ENCODE assay signal across 8 cellular contexts in the genomic region with DNA sequence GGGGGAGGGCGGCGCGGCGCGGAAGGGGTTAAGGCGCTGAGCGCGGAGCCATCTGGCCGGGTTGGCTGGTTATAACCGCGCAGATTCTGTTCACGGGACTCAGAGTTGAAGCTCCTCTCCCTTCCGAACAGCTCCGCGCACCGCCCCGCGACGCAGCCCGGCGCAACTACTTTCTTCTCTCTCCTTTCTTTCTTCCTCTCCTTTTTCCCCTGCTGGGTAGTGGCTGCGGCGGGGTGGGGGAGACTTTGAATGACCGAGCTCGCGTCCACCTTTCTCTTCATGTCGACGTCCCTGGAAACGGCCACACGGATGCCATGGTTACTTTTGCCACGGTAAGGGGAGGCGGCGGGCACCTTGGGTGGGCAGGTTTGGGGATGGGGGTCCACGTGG. TPM values are rescaled to one million over a fixed set of nuclear protein-coding genes. Genes with fewer than 3 reads are reported as not detected.
DNase-seq lines count a peak whose midpoint lies in the region; ATAC-seq and TF ChIP-seq lines count a peak whose summit lies in the region.

A gene (plus strand): TSS at position 98 of the 390 bp plus-strand sequence. CDS start 217 bp downstream, at position 315.

- peaks cover 4% of the 10 kb centered on the region for H3K4me1 ChIP-seq in prostate gland (replicated peaks)
- H3K4me1 ChIP-seq in A673 (ENCODE audit: insufficient read depth, low read length, poor library complexity, severe bottlenecking), result no peaks in the 10 kb centered on the region

- intact Hi-C loops in prostate gland (cut with DNase I) (loop anchor here (5.0 to 10.0 kb wide), 3 partner anchors 215 to 610 kb away; no protein-coding TSS in a partner anchor), A673 (cut with micrococcal nuclease; ENCODE audit: unreplicated experiment) (no loop called here)

- under 1% methylated on average over 34 of the region's 34 CpGs for WGBS in prostate gland

- H3K4me3 ChIP-seq in prostate gland (peak within 1 kb of the TSS; percentile 31 to 41), A673 (ENCODE audit: low read depth, low read length, poor library complexity, severe bottlenecking) (no peak within 1 kb of the TSS)

- H3K27me3 ChIP-seq in prostate gland (replicated peaks; ENCODE audit: insufficient read depth) (peaks cover 7% of the 10 kb centered on the region), A673 (replicated peaks; ENCODE audit: insufficient read depth, low read depth, low read length, poor library complexity) (peaks cover 100% of the 10 kb centered on the region)

- no TSS peak for BruUV-seq in A673 (replicated peaks; lab: Mats Ljungman, UMichigan)

- POLR2A ChIA-PET in A673 (lab: Charles Lee; ENCODE audit: low non-redundant PET), result no interaction called here

- H3K27ac ChIP-seq in prostate gland (peak within 1 kb of the TSS in 1 of 2 donors; percentile 24), A673 (ENCODE audit: low read depth, low read length, poor library complexity, severe bottlenecking) (no peak within 1 kb of the TSS)

- CTCF ChIA-PET in A673 (lab: Charles Lee), result no interaction called here

- DNase-seq in NCI-H1092 (lab: John Stamatoyannopoulos, UW) (peak; percentile 13), NCI-H1092 treated with DMSO at 0.1 percent for 48 hours (lab: John Stamatoyannopoulos, UW) (no peak), RPMI8226 (peak; percentile 88), glomerular visceral epithelial cell (ENCODE audit: extremely low spot score) (peak; percentile 61), prostate gland (ENCODE audit: low spot score) (peak; percentile 51), COLO829 (ENCODE audit: low spot score) (no peak), A673 (ENCODE audit: low spot score) (no peak)

- H3K9me3 ChIP-seq in prostate gland, result no peaks in the 10 kb centered on the region
- H3K9me3 ChIP-seq in A673 (ENCODE audit: low read depth, low read length, poor library complexity, severe bottlenecking), result no peaks in the 10 kb centered on the region

- ATAC-seq in GM21825 (IDR thresholded peaks at IDR 0.05; ENCODE audit: unreplicated experiment), result no peak

- H3K36me3 ChIP-seq in prostate gland, result no peaks in the 10 kb centered on the region
- H3K36me3 ChIP-seq in A673 (ENCODE audit: insufficient read depth, low read length, poor library complexity, severe bottlenecking), result no peaks in the 10 kb centered on the region

- no peak for TF ChIP-seq CTCF in prostate gland (IDR thresholded peaks at IDR 0.05)
- no peak for TF ChIP-seq CTCF in A673 (conservative IDR thresholded peaks at IDR 0.05; ENCODE audit: low read depth, low read length)

- TF ChIP-seq POLR2A in prostate gland (IDR thresholded peaks at IDR 0.05), result peak; percentile 38

RNA-seq across cellular contexts. Expression of the gene that starts here (rescaled TPM):
- total RNA-seq in prostate gland (1 to 10 TPM; 1.0 to 1.2 TPM), A673 (2021) (not detected in 2 replicates)

Comparison
In these comparisons a context has a peak if more than half of its experiments do, and no peak if none do; other contexts are left out.
1. DNase-seq: peak in NCI-H1092 (single experiment), RPMI8226 (single experiment), glomerular visceral epithelial cell (single experiment) and prostate gland (single experiment); none in NCI-H1092 treated with DMSO at 0.1 percent for 48 hours (single experiment), COLO829 (single experiment) and A673 (single experiment).